ENCODE assay signal across 19 cellular contexts in genomic region chr11:117999354-117999993, GRCh38. TPM values are rescaled to one million over a fixed set of nuclear protein-coding genes. Genes with fewer than 3 reads are reported as not detected.
DNase-seq lines count a peak whose midpoint lies in the region; ATAC-seq and TF ChIP-seq lines count a peak whose summit lies in the region.
"Had no signal": no experiment of that assay in that cellular context is flagged by ENCODE, and none has a peak within 500 bp of the region (broad histone marks: within the 10 kb centered on the region; RNA-seq: fewer than 3 reads in every experiment).

No MANE protein-coding gene starts in this region.

- ATAC-seq in CD4-positive, alpha-beta T cell (ENCODE audit: poor library complexity) = no peak
- ATAC-seq in activated naive CD8-positive, alpha-beta T cell treated with anti-CD3 and anti-CD28 coated beads, Interleukin-2, amount 50 U/mL, for 24 hours = no peak
- ATAC-seq in natural killer cell = no peak
- no peak for ATAC-seq in HG02642 (IDR thresholded peaks at IDR 0.05; ENCODE audit: poor library complexity, unreplicated experiment)
- ATAC-seq: lower lobe of right lung, WTC11 had no signal

- POLR2A ChIA-PET in CD4-positive, alpha-beta T cell (lab: Charles Lee) = interaction anchor here (1.6 to 24.2 kb wide), 7 partner anchors 3 to 53 kb away, joined by 10 to 392 read pairs (median 132); partner anchors contain the start of gene IL10RA

- peak overlapping the region; percentile 12 for H3K4me3 Mint-ChIP-seq in CD4-positive, alpha-beta T cell
- H3K4me3 Mint-ChIP-seq in IgD-negative memory B cell (peak overlapping the region in 1 of 4 donors; percentile 18), natural killer cell (peak overlapping the region; percentile 66)
- no peak overlapping the region for H3K4me3 Mint-ChIP-seq in activated naive CD8-positive, alpha-beta T cell treated with anti-CD3 and anti-CD28 coated beads, Interleukin-2, amount 50 U/mL, for 24 hours
- H3K4me3 Mint-ChIP-seq: HFFc6, WTC11 had no signal

- H3K9me3 Mint-ChIP-seq in CD4-positive, alpha-beta T cell = no peaks in the 10 kb centered on the region
- H3K9me3 Mint-ChIP-seq in IgD-negative memory B cell (peaks cover 0 to 4% (median 4%) of the 10 kb centered on the region in 3 donors), natural killer cell (peaks cover 0 to 6% of the 10 kb centered on the region in 2 donors)
- peaks cover 13% of the 10 kb centered on the region for H3K9me3 Mint-ChIP-seq in activated naive CD8-positive, alpha-beta T cell treated with anti-CD3 and anti-CD28 coated beads, Interleukin-2, amount 50 U/mL, for 24 hours
- H3K9me3 Mint-ChIP-seq: HFFc6 had no signal

- H3K27ac ChIP-seq in CD4-positive, alpha-beta T cell (ENCODE audit: low read depth, low read length) = peak overlapping the region; percentile 57
- H3K27ac ChIP-seq: lower lobe of right lung had no signal

- H3K27ac Mint-ChIP-seq in CD4-positive, alpha-beta T cell = peak overlapping the region; percentile 88
- H3K27ac Mint-ChIP-seq in IgD-negative memory B cell (peak overlapping the region in 2 of 3 donors; percentile 55 to 93), natural killer cell (peak overlapping the region; percentile 93 to 97)
- H3K27ac Mint-ChIP-seq in activated naive CD8-positive, alpha-beta T cell treated with anti-CD3 and anti-CD28 coated beads, Interleukin-2, amount 50 U/mL, for 24 hours = peak overlapping the region; percentile 97
- H3K27ac Mint-ChIP-seq: HFFc6, WTC11 had no signal

- CTCF ChIA-PET in CD4-positive, alpha-beta T cell (lab: Charles Lee) = no interaction called here

- intact Hi-C loops in CD4-positive, alpha-beta T cell (cut with DNase I, micrococcal nuclease) = no loop called here
- intact Hi-C loops in natural killer cell (cut with micrococcal nuclease) = no loop called here

- DNase-seq in CD4-positive, alpha-beta T cell = peak in 1 of 10 experiments; percentile 32
- DNase-seq in activated naive CD8-positive, alpha-beta T cell treated with anti-CD3 and anti-CD28 coated beads, Interleukin-2, amount 50 U/mL, for 24 hours = no peak
- DNase-seq in natural killer cell = peak; percentile 15
- DNase-seq in SK-N-DZ (ENCODE audit: low spot score) = no peak
- DNase-seq in NCI-H524 treated with DMSO at 0.1 percent for 48 hours (lab: John Stamatoyannopoulos, UW) = no peak
- DNase-seq: amniotic stem cell; caudate nucleus; effector CD4-positive, alpha-beta T cell; GF-D8; HFFc6; Kasumi-1; lower lobe of right lung; NCI-H1092; NCI-H510A treated with DMSO at 0.1 percent for 48 hours; Right ventricle myocardium superior; stimulated activated CD4-positive, alpha-beta T cell treated with anti-CD3 and anti-CD28 coated beads, Interleukin-4, amount 100 ng/mL, for 1 hour had no signal

- no peaks in the 10 kb centered on the region for H3K27me3 Mint-ChIP-seq in CD4-positive, alpha-beta T cell
- H3K27me3 Mint-ChIP-seq in IgD-negative memory B cell (no peaks in the 10 kb centered on the region), natural killer cell (ENCODE audit: low read depth in 2 of 2) (no peaks in the 10 kb centered on the region)
- H3K27me3 Mint-ChIP-seq in activated naive CD8-positive, alpha-beta T cell treated with anti-CD3 and anti-CD28 coated beads, Interleukin-2, amount 50 U/mL, for 24 hours = no peaks in the 10 kb centered on the region

- peaks cover 86% of the 10 kb centered on the region for H3K4me1 Mint-ChIP-seq in CD4-positive, alpha-beta T cell (ENCODE audit: low read depth)
- H3K4me1 Mint-ChIP-seq in IgD-negative memory B cell (peaks cover 53 to 54% (median 53%) of the 10 kb centered on the region in 3 donors), natural killer cell (peaks cover 83 to 91% of the 10 kb centered on the region in 2 donors)
- H3K4me1 Mint-ChIP-seq in activated naive CD8-positive, alpha-beta T cell treated with anti-CD3 and anti-CD28 coated beads, Interleukin-2, amount 50 U/mL, for 24 hours = peaks cover 90% of the 10 kb centered on the region

- H3K9me3 ChIP-seq in CD4-positive, alpha-beta T cell (ENCODE audit: control insufficient read depth, low read length) = no peaks in the 10 kb centered on the region
- H3K9me3 ChIP-seq: lower lobe of right lung had no signal

- H3K36me3 Mint-ChIP-seq in CD4-positive, alpha-beta T cell (ENCODE audit: low read depth) = peaks cover 88% of the 10 kb centered on the region
- H3K36me3 Mint-ChIP-seq in IgD-negative memory B cell (peaks cover 12% of the 10 kb centered on the region), natural killer cell (peaks cover 19% of the 10 kb centered on the region)
- peaks cover 60% of the 10 kb centered on the region for H3K36me3 Mint-ChIP-seq in activated naive CD8-positive, alpha-beta T cell treated with anti-CD3 and anti-CD28 coated beads, Interleukin-2, amount 50 U/mL, for 24 hours (ENCODE audit: low read depth)
- H3K36me3 Mint-ChIP-seq: WTC11 had no signal

- TF ChIP-seq CTCF in CD4-positive, alpha-beta T cell (IDR thresholded peaks at IDR 0.05) = no peak
- no peak for TF ChIP-seq CTCF in natural killer cell (IDR thresholded peaks at IDR 0.05)

- H3K27me3 ChIP-seq in CD4-positive, alpha-beta T cell (ENCODE audit: control insufficient read depth, insufficient read depth, low read length) = no peaks in the 10 kb centered on the region

RNA-seq across cellular contexts. Expression of gene IL10RA, which starts 13.3 kb away (rescaled TPM):
- total RNA-seq in CD4-positive, alpha-beta T cell = 100 to 1,000 TPM; 193 to 203 TPM
- 97.1 TPM for polyA plus RNA-seq in IgD-negative memory B cell
- 100 to 1,000 TPM; 263 to 286 (median 268) TPM for total RNA-seq in natural killer cell
- not detected in 2 replicates for polyA plus RNA-seq in SK-N-DZ (2014; cell fraction: cytosol; rRNA removed)
- polyA plus RNA-seq in SK-N-DZ (2014; cell fraction: nucleus; rRNA removed) = not detected in 2 replicates
- total RNA-seq: HFFc6 had no signal
